ENCODE assay signal across 1 cellular context in the genomic region with DNA sequence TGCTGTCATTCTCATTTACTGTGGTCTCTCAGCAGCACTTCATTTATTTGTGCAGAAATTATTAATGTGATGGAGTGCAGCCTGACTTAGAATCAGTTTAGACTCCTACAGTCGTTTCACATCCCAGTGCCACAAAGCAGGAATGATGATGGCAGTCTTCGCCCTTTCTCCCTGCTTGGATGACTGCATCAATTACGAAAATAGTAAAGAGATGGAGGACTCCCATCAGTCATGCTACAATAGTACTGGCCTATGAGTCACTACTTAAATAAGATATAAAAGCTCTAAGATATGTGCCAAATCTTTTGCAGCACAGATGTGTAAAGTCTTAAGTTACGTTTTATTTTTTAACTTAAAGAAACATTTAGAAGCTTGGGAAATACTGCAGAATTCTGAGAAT.
TF ChIP-seq lines count a peak whose summit lies in the region.

No MANE protein-coding gene starts in this region.

TF ChIP-seq in WTC11, 78 proteins besides CTCF, POLR2A, EP300 and RAD21 (continued from another document):
- TF ChIP-seq SMAD4 (CRISPR knock-in tag; IDR thresholded peaks at IDR 0.05) (no peak), CDX4 (CRISPR knock-in tag; IDR thresholded peaks at IDR 0.05; ENCODE audit: borderline replicate concordance) (no peak), ZSCAN18 (CRISPR knock-in tag; IDR thresholded peaks at IDR 0.05) (no peak), ZMAT4 (CRISPR knock-in tag; IDR thresholded peaks at IDR 0.05) (no peak), AFF4 (CRISPR knock-in tag; IDR thresholded peaks at IDR 0.05; ENCODE audit: borderline replicate concordance) (no peak), ETV6 (CRISPR knock-in tag; IDR thresholded peaks at IDR 0.05) (no peak), MXD4 (CRISPR knock-in tag; IDR thresholded peaks at IDR 0.05; ENCODE audit: borderline replicate concordance) (no peak), TCF7 (CRISPR knock-in tag; IDR thresholded peaks at IDR 0.05; ENCODE audit: low read depth) (no peak)
- TF ChIP-seq, protein P1, sequence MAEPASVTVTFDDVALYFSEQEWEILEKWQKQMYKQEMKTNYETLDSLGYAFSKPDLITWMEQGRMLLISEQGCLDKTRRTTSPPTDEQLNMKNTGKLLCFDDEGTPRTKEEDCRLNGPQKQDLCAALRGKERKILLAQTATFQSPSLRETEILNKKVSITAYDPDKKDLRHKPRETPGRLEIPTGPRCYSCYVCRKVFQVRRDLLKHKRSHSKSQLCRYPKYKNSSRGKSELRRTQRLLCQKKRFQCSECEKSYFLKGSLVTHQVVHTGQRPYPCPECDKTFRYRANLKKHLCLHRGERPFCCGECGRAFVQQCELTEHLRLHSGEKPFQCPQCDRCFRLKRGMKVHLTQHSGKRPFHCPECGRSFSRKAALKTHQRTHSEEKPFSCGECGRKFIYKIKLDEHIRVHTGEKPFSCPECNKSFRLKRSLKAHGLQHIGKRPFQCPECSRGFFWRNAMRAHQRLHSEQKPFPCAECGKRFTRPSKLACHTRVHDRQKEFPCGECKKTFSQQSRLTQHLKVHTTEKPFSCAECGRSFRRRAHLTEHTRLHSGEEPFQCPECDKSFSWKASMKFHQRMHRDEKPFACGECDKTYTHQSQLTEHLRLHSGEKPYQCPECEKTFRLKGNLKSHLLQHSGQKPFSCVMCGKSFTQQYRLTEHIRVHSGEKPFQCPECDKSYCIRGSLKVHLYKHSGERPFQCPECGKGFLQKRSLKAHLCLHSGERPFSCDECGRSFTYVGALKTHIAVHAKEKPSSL (CRISPR knock-in tag; conservative IDR thresholded peaks at IDR 0.05), result no peak
- TF ChIP-seq, protein P2, sequence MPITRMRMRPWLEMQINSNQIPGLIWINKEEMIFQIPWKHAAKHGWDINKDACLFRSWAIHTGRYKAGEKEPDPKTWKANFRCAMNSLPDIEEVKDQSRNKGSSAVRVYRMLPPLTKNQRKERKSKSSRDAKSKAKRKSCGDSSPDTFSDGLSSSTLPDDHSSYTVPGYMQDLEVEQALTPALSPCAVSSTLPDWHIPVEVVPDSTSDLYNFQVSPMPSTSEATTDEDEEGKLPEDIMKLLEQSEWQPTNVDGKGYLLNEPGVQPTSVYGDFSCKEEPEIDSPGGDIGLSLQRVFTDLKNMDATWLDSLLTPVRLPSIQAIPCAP (CRISPR knock-in tag; IDR thresholded peaks at IDR 0.05), result no peak
- TF ChIP-seq, protein P3, sequence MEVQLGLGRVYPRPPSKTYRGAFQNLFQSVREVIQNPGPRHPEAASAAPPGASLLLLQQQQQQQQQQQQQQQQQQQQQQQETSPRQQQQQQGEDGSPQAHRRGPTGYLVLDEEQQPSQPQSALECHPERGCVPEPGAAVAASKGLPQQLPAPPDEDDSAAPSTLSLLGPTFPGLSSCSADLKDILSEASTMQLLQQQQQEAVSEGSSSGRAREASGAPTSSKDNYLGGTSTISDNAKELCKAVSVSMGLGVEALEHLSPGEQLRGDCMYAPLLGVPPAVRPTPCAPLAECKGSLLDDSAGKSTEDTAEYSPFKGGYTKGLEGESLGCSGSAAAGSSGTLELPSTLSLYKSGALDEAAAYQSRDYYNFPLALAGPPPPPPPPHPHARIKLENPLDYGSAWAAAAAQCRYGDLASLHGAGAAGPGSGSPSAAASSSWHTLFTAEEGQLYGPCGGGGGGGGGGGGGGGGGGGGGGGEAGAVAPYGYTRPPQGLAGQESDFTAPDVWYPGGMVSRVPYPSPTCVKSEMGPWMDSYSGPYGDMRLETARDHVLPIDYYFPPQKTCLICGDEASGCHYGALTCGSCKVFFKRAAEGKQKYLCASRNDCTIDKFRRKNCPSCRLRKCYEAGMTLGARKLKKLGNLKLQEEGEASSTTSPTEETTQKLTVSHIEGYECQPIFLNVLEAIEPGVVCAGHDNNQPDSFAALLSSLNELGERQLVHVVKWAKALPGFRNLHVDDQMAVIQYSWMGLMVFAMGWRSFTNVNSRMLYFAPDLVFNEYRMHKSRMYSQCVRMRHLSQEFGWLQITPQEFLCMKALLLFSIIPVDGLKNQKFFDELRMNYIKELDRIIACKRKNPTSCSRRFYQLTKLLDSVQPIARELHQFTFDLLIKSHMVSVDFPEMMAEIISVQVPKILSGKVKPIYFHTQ (CRISPR knock-in tag; IDR thresholded peaks at IDR 0.05), result no peak
TF ChIP-seq in WTC11: peak in this region for 0.
